29 cellular contexts compared by ENCODE assay signal in the genomic region with DNA sequence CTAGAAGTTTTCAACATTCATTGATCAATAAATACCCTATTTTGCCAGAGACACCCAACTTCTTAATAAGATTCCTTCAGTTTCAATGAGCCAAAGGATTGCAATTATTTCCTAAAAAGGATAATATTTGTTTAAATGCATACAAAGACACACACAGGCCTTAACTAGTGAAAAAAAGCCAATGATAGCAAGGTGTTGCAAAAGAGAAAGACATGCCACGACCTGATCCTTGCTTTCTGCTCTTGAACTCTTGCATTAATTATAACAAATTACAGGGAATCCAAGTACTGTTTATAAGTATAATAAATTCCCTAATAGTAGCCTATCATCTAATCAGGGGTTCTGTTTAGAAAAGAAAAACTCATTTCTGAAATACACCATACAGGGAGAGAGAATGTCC.
A peak's percentile ranks its signal among the peaks of the same experiment; 100 is the strongest.
DNase-seq lines count a peak whose midpoint lies in the region; ATAC-seq, FAIRE-seq and TF ChIP-seq lines count a peak whose summit lies in the region.
"Had no signal": no experiment of that assay in that cellular context is flagged by ENCODE, and none has a peak within 500 bp of the region (broad histone marks: within the 10 kb centered on the region; RNA-seq: fewer than 3 reads in every experiment).

No MANE protein-coding gene starts in this region.

- H3K36me3 Mint-ChIP-seq in T-helper 2 cell treated with Interferon-gamma antibody and Interleukin-4, amounts not matched to agents 5 μg/mL and 100 μg/mL, for 36 hours (ENCODE audit: low read depth), result peaks cover 20% of the 10 kb centered on the region
- peaks cover 10% of the 10 kb centered on the region for H3K36me3 Mint-ChIP-seq in astrocyte (ENCODE audit: low read depth, unreplicated experiment)
- H3K36me3 Mint-ChIP-seq in activated naive CD4-positive, alpha-beta T cell treated with anti-CD3 and anti-CD28 coated beads, Interleukin-2, amount 10 ng/mL, durations not matched to agents 7 days and 5 days, result peaks cover 2% of the 10 kb centered on the region
- H3K36me3 Mint-ChIP-seq in activated T-helper 17 cell treated with anti-CD3 and anti-CD28 coated beads, Interleukin-2, amount 50 U/mL, for 72 hours (ENCODE audit: low read depth), result no peaks in the 10 kb centered on the region
- H3K36me3 Mint-ChIP-seq: CD14-positive monocyte; memory B cell; stimulated activated effector memory CD8-positive, alpha-beta T cell treated with anti-CD3 and anti-CD28 coated beads, Interleukin-12 subunit alpha, Interleukin-12 subunit beta, amount 100 ng/mL, for 72 hours had no signal

- H3K36me3 ChIP-seq in astrocyte (ENCODE audit: insufficient read depth, low read length) (no peaks in the 10 kb centered on the region), keratinocyte (ENCODE audit: control insufficient read depth in 2 of 2, extremely low read depth in 1 of 2, insufficient read depth in 2 of 2, low read length in 2 of 2) (peaks cover 3 to 5% of the 10 kb centered on the region in 2 experiments)
- H3K36me3 ChIP-seq: prostate gland, sigmoid colon, upper lobe of left lung had no signal

- H3K27me3 Mint-ChIP-seq in T-helper 2 cell treated with Interferon-gamma antibody and Interleukin-4, amounts not matched to agents 5 μg/mL and 100 μg/mL, for 36 hours (ENCODE audit: low read depth), result no peaks in the 10 kb centered on the region
- no peaks in the 10 kb centered on the region for H3K27me3 Mint-ChIP-seq in astrocyte (ENCODE audit: low read depth, unreplicated experiment)
- peaks cover 11% of the 10 kb centered on the region for H3K27me3 Mint-ChIP-seq in activated naive CD4-positive, alpha-beta T cell treated with anti-CD3 and anti-CD28 coated beads, Interleukin-2, amount 10 ng/mL, durations not matched to agents 7 days and 5 days
- peaks cover 7% of the 10 kb centered on the region for H3K27me3 Mint-ChIP-seq in activated T-helper 17 cell treated with anti-CD3 and anti-CD28 coated beads, Interleukin-2, amount 50 U/mL, for 72 hours
- H3K27me3 Mint-ChIP-seq: activated CD8-positive, alpha-beta T cell treated with anti-CD3 and anti-CD28 coated beads for 36 hours had no signal

- H3K27ac ChIP-seq in astrocyte (ENCODE audit: low read depth, low read length) (peak overlapping the region; percentile 18), keratinocyte (ENCODE audit: control insufficient read depth, insufficient read depth, low read length) (peak overlapping the region; percentile 26)
- H3K27ac ChIP-seq: 22Rv1, prostate gland, upper lobe of left lung had no signal

- no peak for DNase-seq in T-helper 2 cell treated with Interferon-gamma antibody and Interleukin-4, amounts not matched to agents 5 μg/mL and 100 μg/mL, for 36 hours (ENCODE audit: low spot score)
- DNase-seq in T-helper 2 cell, result no peak
- no peak for DNase-seq in astrocyte (ENCODE audit: low read depth)
- no peak for DNase-seq in keratinocyte (ENCODE audit: low read depth, low spot score)
- DNase-seq in activated naive CD4-positive, alpha-beta T cell treated with anti-CD3 and anti-CD28 coated beads, Interleukin-2, amount 10 ng/mL, durations not matched to agents 7 days and 5 days, result no peak
- no peak for DNase-seq in stimulated activated CD4-positive, alpha-beta T cell treated with anti-CD3 and anti-CD28 coated beads, Interleukin-1b, Interleukin-23, amount 100 ng/mL, for 48 hours
- no peak for DNase-seq in activated CD4-positive, CD25-positive, alpha-beta regulatory T cell treated with anti-CD3 and anti-CD28 coated beads, Interleukin-2, amount 50 U/mL, for 72 hours
- DNase-seq: activated CD8-positive, alpha-beta T cell treated with anti-CD3 and anti-CD28 coated beads for 36 hours; amygdala; DND-41; GF-D8; KBM-7; NCI-H1092 treated with DMSO at 0.1 percent for 48 hours; NCI-H1930; NCI-H526; sigmoid colon; SK-N-SH; stimulated activated CD4-positive, alpha-beta T cell treated with anti-CD3 and anti-CD28 coated beads, Interleukin-15, amount 100 ng/mL, for 24 hours; T-helper 17 cell; upper lobe of left lung had no signal

- H3K9me3 Mint-ChIP-seq in T-helper 2 cell treated with Interferon-gamma antibody and Interleukin-4, amounts not matched to agents 5 μg/mL and 100 μg/mL, for 36 hours, result peaks cover 6% of the 10 kb centered on the region
- H3K9me3 Mint-ChIP-seq in astrocyte (ENCODE audit: unreplicated experiment), result no peaks in the 10 kb centered on the region
- H3K9me3 Mint-ChIP-seq in activated naive CD4-positive, alpha-beta T cell treated with anti-CD3 and anti-CD28 coated beads, Interleukin-2, amount 10 ng/mL, durations not matched to agents 7 days and 5 days, result no peaks in the 10 kb centered on the region
- H3K9me3 Mint-ChIP-seq in activated T-helper 17 cell treated with anti-CD3 and anti-CD28 coated beads, Interleukin-2, amount 50 U/mL, for 72 hours, result no peaks in the 10 kb centered on the region
- H3K9me3 Mint-ChIP-seq: stimulated activated effector memory CD8-positive, alpha-beta T cell treated with anti-CD3 and anti-CD28 coated beads, Interleukin-12 subunit alpha, Interleukin-12 subunit beta, amount 100 ng/mL, for 72 hours had no signal

- FAIRE-seq in astrocyte (lab: Jason Lieb, UNC) (no peak), keratinocyte (lab: Jason Lieb, UNC) (peak; percentile 51)
- FAIRE-seq: colon had no signal

- H3K9ac ChIP-seq in astrocyte (ENCODE audit: low read length) (no peak overlapping the region), keratinocyte (ENCODE audit: control insufficient read depth, extremely low read depth, insufficient read depth, low read length) (no peak overlapping the region)
- H3K9ac ChIP-seq: SK-N-SH had no signal

- no peak for ATAC-seq in activated T-helper 17 cell treated with anti-CD3 and anti-CD28 coated beads, Interleukin-2, amount 50 U/mL, for 72 hours (replicated peaks)
- ATAC-seq: activated CD8-positive, alpha-beta T cell treated with anti-CD3 and anti-CD28 coated beads for 36 hours; activated naive CD4-positive, alpha-beta T cell treated with anti-CD3 and anti-CD28 coated beads, Interleukin-2, amount 50 U/mL, for 72 hours; left lobe of liver; stimulated activated effector memory CD8-positive, alpha-beta T cell treated with anti-CD3 and anti-CD28 coated beads, Interleukin-12 subunit alpha, Interleukin-12 subunit beta, amount 100 ng/mL, for 72 hours; T-helper 17 cell had no signal

- peak overlapping the region; percentile 3 for H3K4me3 Mint-ChIP-seq in T-helper 2 cell treated with Interferon-gamma antibody and Interleukin-4, amounts not matched to agents 5 μg/mL and 100 μg/mL, for 36 hours
- no peak overlapping the region for H3K4me3 Mint-ChIP-seq in astrocyte (ENCODE audit: unreplicated experiment)
- H3K4me3 Mint-ChIP-seq in activated naive CD4-positive, alpha-beta T cell treated with anti-CD3 and anti-CD28 coated beads, Interleukin-2, amount 10 ng/mL, durations not matched to agents 7 days and 5 days, result no peak overlapping the region
- H3K4me3 Mint-ChIP-seq in activated T-helper 17 cell treated with anti-CD3 and anti-CD28 coated beads, Interleukin-2, amount 50 U/mL, for 72 hours, result no peak overlapping the region
- H3K4me3 Mint-ChIP-seq: activated CD8-positive, alpha-beta T cell treated with anti-CD3 and anti-CD28 coated beads for 36 hours; CD14-positive monocyte; memory B cell; stimulated activated effector memory CD8-positive, alpha-beta T cell treated with anti-CD3 and anti-CD28 coated beads, Interleukin-12 subunit alpha, Interleukin-12 subunit beta, amount 100 ng/mL, for 72 hours; T-helper 17 cell had no signal

- dilution Hi-C loops in keratinocyte (cut with MboI; ENCODE audit: extremely low pct_ligation_motif_present, low sequenced_read_pairs), result no loop called here

- H3K4me1 Mint-ChIP-seq in T-helper 2 cell treated with Interferon-gamma antibody and Interleukin-4, amounts not matched to agents 5 μg/mL and 100 μg/mL, for 36 hours (ENCODE audit: low read depth), result peaks cover 63% of the 10 kb centered on the region
- H3K4me1 Mint-ChIP-seq in astrocyte (ENCODE audit: low read depth, unreplicated experiment), result peaks cover 70% of the 10 kb centered on the region
- H3K4me1 Mint-ChIP-seq in activated naive CD4-positive, alpha-beta T cell treated with anti-CD3 and anti-CD28 coated beads, Interleukin-2, amount 10 ng/mL, durations not matched to agents 7 days and 5 days, result peaks cover 26% of the 10 kb centered on the region
- H3K4me1 Mint-ChIP-seq in activated T-helper 17 cell treated with anti-CD3 and anti-CD28 coated beads, Interleukin-2, amount 50 U/mL, for 72 hours, result no peaks in the 10 kb centered on the region
- H3K4me1 Mint-ChIP-seq: CD14-positive monocyte; memory B cell; stimulated activated effector memory CD8-positive, alpha-beta T cell treated with anti-CD3 and anti-CD28 coated beads, Interleukin-12 subunit alpha, Interleukin-12 subunit beta, amount 100 ng/mL, for 72 hours; T-helper 17 cell had no signal

- H3K27ac Mint-ChIP-seq in T-helper 2 cell treated with Interferon-gamma antibody and Interleukin-4, amounts not matched to agents 5 μg/mL and 100 μg/mL, for 36 hours, result no peak overlapping the region
- no peak overlapping the region for H3K27ac Mint-ChIP-seq in astrocyte (ENCODE audit: unreplicated experiment)
- H3K27ac Mint-ChIP-seq in activated naive CD4-positive, alpha-beta T cell treated with anti-CD3 and anti-CD28 coated beads, Interleukin-2, amount 10 ng/mL, durations not matched to agents 7 days and 5 days, result no peak overlapping the region
- no peak overlapping the region for H3K27ac Mint-ChIP-seq in activated T-helper 17 cell treated with anti-CD3 and anti-CD28 coated beads, Interleukin-2, amount 50 U/mL, for 72 hours
- H3K27ac Mint-ChIP-seq: activated CD8-positive, alpha-beta T cell treated with anti-CD3 and anti-CD28 coated beads for 36 hours; activated naive CD4-positive, alpha-beta T cell treated with anti-CD3 and anti-CD28 coated beads, Interleukin-2, amount 50 U/mL, for 72 hours; CD14-positive monocyte; memory B cell; stimulated activated effector memory CD8-positive, alpha-beta T cell treated with anti-CD3 and anti-CD28 coated beads, Interleukin-12 subunit alpha, Interleukin-12 subunit beta, amount 100 ng/mL, for 72 hours; T-helper 17 cell had no signal

- H3K4me2 ChIP-seq in astrocyte (ENCODE audit: low read length) (no peak overlapping the region), keratinocyte (ENCODE audit: control insufficient read depth, extremely low read depth, insufficient read depth, low read depth, low read length) (peak overlapping the region; percentile 13)
- H3K4me2 ChIP-seq: SK-N-SH had no signal

- H3K9me1 ChIP-seq in keratinocyte (ENCODE audit: control insufficient read depth, extremely low read depth, insufficient read depth, low read length), result no peaks in the 10 kb centered on the region

- CTCF ChIA-PET in activated naive CD4-positive, alpha-beta T cell treated with anti-CD3 and anti-CD28 coated beads, Interleukin-2, amount 10 ng/mL, durations not matched to agents 7 days and 5 days (lab: Charles Lee), result no interaction called here

- H2AFZ ChIP-seq in astrocyte (ENCODE audit: low read depth, low read length), result no peak overlapping the region
- no peak overlapping the region for H2AFZ ChIP-seq in keratinocyte (ENCODE audit: control insufficient read depth, low read length)

- H4K20me1 ChIP-seq in astrocyte (ENCODE audit: insufficient read depth, low read length) (peaks cover 3% of the 10 kb centered on the region), keratinocyte (ENCODE audit: control insufficient read depth, extremely low read depth, insufficient read depth, low read length) (no peaks in the 10 kb centered on the region)

- TF ChIP-seq CTCF in astrocyte (IDR thresholded peaks at IDR 0.05; ENCODE audit: insufficient read depth, low read depth, low read length) (no peak), keratinocyte (optimal IDR thresholded peaks at IDR 0.05 in 1 of 3, IDR thresholded peaks at IDR 0.05 in 1 of 3, conservative IDR thresholded peaks at IDR 0.05 in 1 of 3; ENCODE audit: extremely low read depth in 1 of 3, insufficient read depth in 2 of 3, low read length in 3 of 3) (no peak)

- H3K4me3 ChIP-seq in astrocyte (ENCODE audit: insufficient read depth, low read depth, low read length) (no peak overlapping the region), keratinocyte (ENCODE audit: control insufficient read depth in 2 of 3, extremely low read depth in 1 of 3, insufficient read depth in 2 of 3, low read depth in 1 of 3, low read length in 3 of 3) (peak overlapping the region in 1 of 3 experiments; percentile 21)
- H3K4me3 ChIP-seq: prostate gland, sigmoid colon, upper lobe of left lung had no signal

- H3K27me3 ChIP-seq in astrocyte (ENCODE audit: insufficient read depth, low read length), result no peaks in the 10 kb centered on the region
- no peaks in the 10 kb centered on the region for H3K27me3 ChIP-seq in keratinocyte (ENCODE audit: control insufficient read depth, extremely low read depth, insufficient read depth, low read length)
- H3K27me3 ChIP-seq: sigmoid colon, upper lobe of left lung had no signal

- no peaks in the 10 kb centered on the region for H3K9me3 ChIP-seq in astrocyte (ENCODE audit: insufficient read depth, low read depth, low read length)
- no peaks in the 10 kb centered on the region for H3K9me3 ChIP-seq in keratinocyte (ENCODE audit: control insufficient read depth, low read depth, low read length)
- H3K9me3 ChIP-seq: prostate gland, sigmoid colon, SK-N-SH, upper lobe of left lung had no signal

- H3K79me2 ChIP-seq in astrocyte (ENCODE audit: insufficient read depth, low read length) (peaks cover 84% of the 10 kb centered on the region), keratinocyte (ENCODE audit: control insufficient read depth, insufficient read depth, low read length) (peaks cover 75% of the 10 kb centered on the region)

- H3K4me1 ChIP-seq in astrocyte (ENCODE audit: insufficient read depth, low read length) (peaks cover 54% of the 10 kb centered on the region), keratinocyte (ENCODE audit: control insufficient read depth, extremely low read depth, insufficient read depth, low read length) (peaks cover 88% of the 10 kb centered on the region)
- H3K4me1 ChIP-seq: prostate gland had no signal
